Comparison of ENCODE assay signal across 1 cellular context in genomic region chr16:55346475-55346874, GRCh38.
TF ChIP-seq lines count a peak whose summit lies in the region.

No MANE protein-coding gene starts in this region.

TF ChIP-seq in HepG2, 621 proteins besides CTCF, POLR2A, EP300 and RAD21 (continued from another document):
- TF ChIP-seq NFE2L2 (IDR thresholded peaks at IDR 0.05; ENCODE audit: low read length) (no peak), YEATS2 (CRISPR knock-in tag; IDR thresholded peaks at IDR 0.05; ENCODE audit: borderline replicate concordance) (no peak), MYPOP (CRISPR knock-in tag; IDR thresholded peaks at IDR 0.05) (no peak), ZNF670 (CRISPR knock-in tag; IDR thresholded peaks at IDR 0.05; ENCODE audit: borderline replicate concordance) (no peak), SMAD3 (CRISPR knock-in tag; IDR thresholded peaks at IDR 0.05) (no peak), DBP (CRISPR knock-in tag; IDR thresholded peaks at IDR 0.05; ENCODE audit: not compliant biosample characterization) (no peak), CREB1 (IDR thresholded peaks at IDR 0.05) (peak; percentile 96), CREB1 (CRISPR knock-in tag; IDR thresholded peaks at IDR 0.05) (no peak), ZNF362 (CRISPR knock-in tag; IDR thresholded peaks at IDR 0.05; ENCODE audit: borderline replicate concordance) (no peak), ZBTB39 (CRISPR knock-in tag; IDR thresholded peaks at IDR 0.05) (no peak), PRDM4 (CRISPR knock-in tag; IDR thresholded peaks at IDR 0.05; ENCODE audit: borderline replicate concordance) (no peak)
